In the genomic region with DNA sequence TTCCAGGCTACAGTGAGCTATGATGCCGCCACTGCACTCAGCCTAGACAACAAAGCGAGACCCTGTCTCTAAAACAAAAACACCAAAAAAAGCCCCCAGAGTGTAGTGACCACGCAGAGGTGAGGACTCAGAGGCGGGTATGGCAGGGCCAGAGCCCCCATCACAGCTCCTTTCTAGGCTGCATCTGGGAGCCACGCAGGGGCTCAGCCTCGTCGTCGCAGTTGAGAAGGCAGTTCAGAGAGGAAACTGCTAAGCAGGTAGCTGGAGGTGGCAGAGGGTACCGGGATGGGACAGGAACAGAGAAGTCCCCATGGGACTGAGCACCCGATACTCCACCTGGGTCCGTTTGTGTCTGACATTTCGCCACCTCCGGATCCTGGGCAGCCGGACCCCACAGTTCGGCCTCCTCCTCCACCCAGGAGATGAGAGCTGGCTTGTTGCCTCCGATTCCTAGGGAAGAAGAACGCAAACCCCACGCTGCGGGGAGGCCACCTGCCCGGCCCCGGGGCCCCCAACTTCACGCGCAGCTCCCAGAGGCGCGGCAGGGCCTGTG, we compare ENCODE assay signal across 8 cellular contexts. TPM values are rescaled to one million over a fixed set of nuclear protein-coding genes. Genes with fewer than 3 reads are reported as not detected.
A peak's percentile ranks its signal among the peaks of the same experiment; 100 is the strongest.
DNase-seq lines count a peak whose midpoint lies in the region; ATAC-seq and TF ChIP-seq lines count a peak whose summit lies in the region.

No MANE protein-coding gene starts in this region.

- H3K27ac ChIP-seq in ACC112 (ENCODE audit: low read depth, low read length): peak overlapping the region; percentile 70; the same call in 1 of the 2 replicates

- no peak for TF ChIP-seq POLR2A in lower leg skin (IDR thresholded peaks at IDR 0.05)

- peaks cover 32% of the 10 kb centered on the region for H3K36me3 Mint-ChIP-seq in MCF 10A (ENCODE audit: insufficient read depth, unreplicated experiment)
- peaks cover 11% of the 10 kb centered on the region for H3K36me3 Mint-ChIP-seq in type B pancreatic cell

- no peaks in the 10 kb centered on the region for H3K36me3 ChIP-seq in ACC112 (ENCODE audit: insufficient read depth, low read length)

- H3K79me2 ChIP-seq in ACC112 (ENCODE audit: control insufficient read depth, insufficient read depth, low read length, unreplicated experiment): peaks cover 7% of the 10 kb centered on the region

- no peaks in the 10 kb centered on the region for H3K27me3 Mint-ChIP-seq in MCF 10A (ENCODE audit: insufficient read depth, unreplicated experiment)
- H3K27me3 Mint-ChIP-seq in type B pancreatic cell: no peaks in the 10 kb centered on the region

- WGBS in lower leg skin, 2 donors: 11 to 16% methylated on average over 14 to 23 of the region's 25 CpGs

- H3K9me3 Mint-ChIP-seq in MCF 10A (ENCODE audit: unreplicated experiment): no peaks in the 10 kb centered on the region
- H3K9me3 Mint-ChIP-seq in type B pancreatic cell: peaks cover 4% of the 10 kb centered on the region

- DNase-seq in LNCaP clone FGC (ENCODE audit: low read depth): no peak
- no peak for DNase-seq in MCF 10A (ENCODE audit: unreplicated experiment)
- no peak for DNase-seq in lower leg skin (ENCODE audit: low spot score in 2 of 2)
- DNase-seq in type B pancreatic cell (ENCODE audit: extremely low spot score, unreplicated experiment): no peak
- no peak for DNase-seq in HuH-7.5 (ENCODE audit: low spot score)
- DNase-seq in NCI-H2107 treated with DMSO at 0.1 percent for 48 hours (lab: John Stamatoyannopoulos, UW; ENCODE audit: unreplicated experiment): no peak

- no TSS peak for BruUV-seq in MCF 10A (replicated peaks; lab: Mats Ljungman, UMichigan)

- CTCF ChIA-PET in MCF 10A (lab: Yijun Ruan, JAX): interaction anchor here (0.6 to 3.2 kb wide), 11 partner anchors 9 to 1311 kb away, joined by 3 to 28 read pairs (median 3); a partner anchor contains a TSS

- no peak for TF ChIP-seq CTCF in LNCaP clone FGC (IDR thresholded peaks at IDR 0.05; ENCODE audit: control insufficient read depth, extremely low read depth, insufficient read depth)
- TF ChIP-seq CTCF in MCF 10A (IDR thresholded peaks at IDR 0.05; ENCODE audit: unreplicated experiment): no peak
- TF ChIP-seq CTCF in lower leg skin (IDR thresholded peaks at IDR 0.05): no peak
- no peak for TF ChIP-seq CTCF in type B pancreatic cell (conservative IDR thresholded peaks at IDR 0.05)

- ATAC-seq in GM19324 (IDR thresholded peaks at IDR 0.05; ENCODE audit: low FRiP score, unreplicated experiment): peak; percentile 13

- peak overlapping the region; percentile 86 for H2AFZ ChIP-seq in ACC112 (ENCODE audit: low read length, unreplicated experiment)

- H3K4me1 Mint-ChIP-seq in MCF 10A (ENCODE audit: insufficient read depth, unreplicated experiment) (peaks cover 5% of the 10 kb centered on the region), type B pancreatic cell (ENCODE audit: unreplicated experiment) (peaks cover 26% of the 10 kb centered on the region)

- no peaks in the 10 kb centered on the region for H3K27me3 ChIP-seq in ACC112 (ENCODE audit: insufficient read depth, low read length)

- no peaks in the 10 kb centered on the region for H3K4me1 ChIP-seq in ACC112 (ENCODE audit: control insufficient read depth, insufficient read depth, low read length, unreplicated experiment)

- H3K4me3 ChIP-seq in ACC112 (ENCODE audit: low read depth, low read length): peak overlapping the region; percentile 86
- peak overlapping the region; percentile 81 for H3K4me3 ChIP-seq in LNCaP clone FGC (ENCODE audit: low read depth, low read length)
- H3K4me3 ChIP-seq in lower leg skin (ENCODE audit: low read depth, poor library complexity, severe bottlenecking): peak overlapping the region; percentile 75

- peak overlapping the region; percentile 77 for H3K4me3 Mint-ChIP-seq in MCF 10A (ENCODE audit: unreplicated experiment)
- peak overlapping the region; percentile 89 for H3K4me3 Mint-ChIP-seq in type B pancreatic cell

- POLR2A ChIA-PET in MCF 10A (lab: Yijun Ruan, JAX): interaction anchor here (0.7 to 4.5 kb wide), 17 partner anchors 8 to 160 kb away, joined by 3 to 104 read pairs (median 5); a partner anchor contains a TSS

- intact Hi-C loops in MCF 10A (cut with micrococcal nuclease) (no loop called here), lower leg skin (cut with DNase I; ENCODE audit: low total_unique reads) (no loop called here)

- peak overlapping the region; percentile 79 for H3K27ac Mint-ChIP-seq in MCF 10A (ENCODE audit: low read depth, unreplicated experiment)
- H3K27ac Mint-ChIP-seq in type B pancreatic cell: peak overlapping the region; percentile 89

RNA-seq across cellular contexts. Expression of a gene that starts 0.7 kb away (rescaled TPM):
- total RNA-seq in MCF 10A (2022): 8.3 and 10.6 TPM in 2 replicates
- total RNA-seq in lower leg skin: 10 to 100 TPM in 3 of 4 donors, 1 to 10 TPM in 1; 8.3 to 12.0 (median 10.3) TPM
- 16.8 and 20.2 TPM in 2 replicates for total RNA-seq in type B pancreatic cell (ENCODE audit: low replicate concordance)

RNA-seq across cellular contexts. Expression of a gene that starts 14.0 kb away (rescaled TPM):
- 9.0 and 11.6 TPM in 2 replicates for total RNA-seq in MCF 10A (2022)
- 10 to 100 TPM; 11.9 to 22.5 (median 16.0) TPM for total RNA-seq in lower leg skin
- 9.8 and 14.3 TPM in 2 replicates for total RNA-seq in type B pancreatic cell (ENCODE audit: low replicate concordance)

RNA-seq across cellular contexts. Expression of a gene that starts 22.8 kb away (rescaled TPM):
- total RNA-seq in MCF 10A (2022) (13.7 TPM in 2 replicates), lower leg skin (10 to 100 TPM in 3 of 4 donors, 1 to 10 TPM in 1; 9.9 to 23.7 (median 19.6) TPM), type B pancreatic cell (ENCODE audit: low replicate concordance) (9.3 and 11.4 TPM in 2 replicates)

RNA-seq across cellular contexts. Expression of a gene that starts 28.0 kb away (rescaled TPM):
- total RNA-seq in MCF 10A (2022): 12.8 and 16.3 TPM in 2 replicates
- 10 to 100 TPM in 2 of 4 donors, 1 to 10 TPM in 2; 9.5 to 19.2 (median 10.4) TPM for total RNA-seq in lower leg skin
- total RNA-seq in type B pancreatic cell (ENCODE audit: low replicate concordance): 22.4 and 29.1 TPM in 2 replicates

RNA-seq across cellular contexts. Expression of a gene that starts 31.1 kb away (rescaled TPM):
- total RNA-seq in MCF 10A (2022): 38.6 and 39.3 TPM in 2 replicates
- 10 to 100 TPM; 31.1 to 43.5 (median 41.0) TPM for total RNA-seq in lower leg skin
- total RNA-seq in type B pancreatic cell (ENCODE audit: low replicate concordance): 58.7 and 59.6 TPM in 2 replicates
